18 cellular contexts compared by ENCODE assay signal in the genomic region with DNA sequence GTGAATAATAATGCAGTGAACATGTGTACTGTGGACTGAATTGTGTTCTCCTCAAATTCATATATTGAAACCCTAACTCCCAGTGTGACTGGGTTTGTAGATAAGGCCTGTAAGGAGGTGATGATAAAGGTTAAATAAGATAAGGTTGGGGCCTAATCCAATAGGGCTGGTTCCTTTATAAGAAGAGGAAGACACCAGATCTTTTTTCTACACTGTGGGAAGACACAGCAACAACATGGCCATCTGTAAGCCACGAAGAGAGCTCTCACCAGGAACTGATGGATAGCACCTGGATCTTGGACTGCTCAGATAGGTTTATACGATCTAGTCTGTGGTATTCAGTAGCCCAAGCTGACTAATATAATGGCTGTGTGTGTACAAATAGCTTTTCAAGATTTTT.
"Had no signal": no experiment of that assay in that cellular context is flagged by ENCODE, and none has a peak within 500 bp of the region (broad histone marks: within the 10 kb centered on the region; RNA-seq: fewer than 3 reads in every experiment).

No MANE protein-coding gene starts in this region.

- H3K27ac Mint-ChIP-seq: activated naive CD4-positive, alpha-beta T cell treated with anti-CD3 and anti-CD28 coated beads, Interleukin-2, amount 50 U/mL, for 24 hours; activated T-cell treated with anti-CD3 and anti-CD28 coated beads, Interleukin-2, amount 50 U/mL, for 24 hours; stimulated activated naive CD8-positive, alpha-beta T cell treated with anti-CD3 and anti-CD28 coated beads, Interleukin-15, Interleukin-2, amounts not matched to agents 100 ng/mL and 50 ng/mL, for 24 hours; T-helper 1 cell treated with Interleukin-12 subunit alpha and Interleukin-12 subunit beta and Interleukin-4 antibody, amounts not matched to agents 30 μg/mL and 1 μg/mL, for 36 hours had no signal

- H3K4me3 Mint-ChIP-seq: activated naive CD4-positive, alpha-beta T cell treated with anti-CD3 and anti-CD28 coated beads, Interleukin-2, amount 50 U/mL, for 24 hours; activated T-cell treated with anti-CD3 and anti-CD28 coated beads, Interleukin-2, amount 50 U/mL, for 24 hours; neural crest cell; stimulated activated naive CD8-positive, alpha-beta T cell treated with anti-CD3 and anti-CD28 coated beads, Interleukin-15, Interleukin-2, amounts not matched to agents 100 ng/mL and 50 ng/mL, for 24 hours; T-helper 1 cell treated with Interleukin-12 subunit alpha and Interleukin-12 subunit beta and Interleukin-4 antibody, amounts not matched to agents 30 μg/mL and 1 μg/mL, for 36 hours had no signal

- H3K27me3 ChIP-seq: brain microvascular endothelial cell, dorsolateral prefrontal cortex, gastroesophageal sphincter, ovary had no signal

- H3K9me3 Mint-ChIP-seq: activated naive CD4-positive, alpha-beta T cell treated with anti-CD3 and anti-CD28 coated beads, Interleukin-2, amount 50 U/mL, for 24 hours; activated T-cell treated with anti-CD3 and anti-CD28 coated beads, Interleukin-2, amount 50 U/mL, for 24 hours; stimulated activated naive CD8-positive, alpha-beta T cell treated with anti-CD3 and anti-CD28 coated beads, Interleukin-15, Interleukin-2, amounts not matched to agents 100 ng/mL and 50 ng/mL, for 24 hours; T-helper 1 cell treated with Interleukin-12 subunit alpha and Interleukin-12 subunit beta and Interleukin-4 antibody, amounts not matched to agents 30 μg/mL and 1 μg/mL, for 36 hours had no signal

- H3K36me3 ChIP-seq: brain microvascular endothelial cell, gastroesophageal sphincter, left ventricle myocardium inferior, ovary, thoracic aorta had no signal

- H3K27me3 Mint-ChIP-seq: activated naive CD4-positive, alpha-beta T cell treated with anti-CD3 and anti-CD28 coated beads, Interleukin-2, amount 50 U/mL, for 24 hours; activated T-cell treated with anti-CD3 and anti-CD28 coated beads, Interleukin-2, amount 50 U/mL, for 24 hours; stimulated activated naive CD8-positive, alpha-beta T cell treated with anti-CD3 and anti-CD28 coated beads, Interleukin-15, Interleukin-2, amounts not matched to agents 100 ng/mL and 50 ng/mL, for 24 hours had no signal

- H3K27ac ChIP-seq: brain microvascular endothelial cell, dorsolateral prefrontal cortex, gastroesophageal sphincter, left ventricle myocardium inferior, ovary, thoracic aorta had no signal

- ATAC-seq: gastroesophageal sphincter had no signal

- H3K4me1 Mint-ChIP-seq: neural crest cell had no signal

- H3K4me3 ChIP-seq: dorsolateral prefrontal cortex, gastroesophageal sphincter, left ventricle myocardium inferior, ovary, thoracic aorta had no signal

- H3K4me1 ChIP-seq: gastroesophageal sphincter had no signal

- H3K9me3 ChIP-seq: gastroesophageal sphincter, left ventricle myocardium inferior, ovary, thoracic aorta had no signal

- DNase-seq: activated CD4-positive, alpha-beta T cell treated with anti-CD3 and anti-CD28 coated beads, Interleukin-2, amount 50 U/mL, for 4 hours; activated CD4-positive, CD25-positive, alpha-beta regulatory T cell treated with anti-CD3 and anti-CD28 coated beads, Interleukin-2, amount 50 U/mL, for 72 hours; activated effector memory CD4-positive, alpha-beta T cell treated with Interleukin-2 at 50 U/mL for 16 hours; activated T-cell treated with anti-CD3 and anti-CD28 coated beads, Interleukin-2, amount 50 U/mL, for 24 hours; amniotic stem cell; brain microvascular endothelial cell; dorsolateral prefrontal cortex; kidney; left ventricle myocardium inferior; ovary; stimulated activated CD4-positive, alpha-beta T cell treated with anti-CD3 and anti-CD28 coated beads, Interleukin-15, amount 100 ng/mL, for 24 hours; stimulated activated CD4-positive, alpha-beta T cell treated with anti-CD3 and anti-CD28 coated beads, Interleukin-4, amount 100 ng/mL, for 24 hours had no signal
